In genomic region chr6:26055670-26056582, GRCh38 we compare ENCODE assay signal across 8 cellular contexts. TPM values are rescaled to one million over a fixed set of nuclear protein-coding genes. Genes with fewer than 3 reads are reported as not detected.
DNase-seq lines count a peak whose midpoint lies in the region; ATAC-seq and TF ChIP-seq lines count a peak whose summit lies in the region.

No MANE protein-coding gene starts in this region.

- H3K36me3 ChIP-seq in SK-N-SH (replicated peaks in 1 of 2; ENCODE audit: control insufficient read depth in 1 of 2, insufficient read depth in 2 of 2, low read length in 1 of 2) (no peaks in the 10 kb centered on the region), ovary (no peaks in the 10 kb centered on the region), tibial artery (no peaks in the 10 kb centered on the region)

- DNase-seq in NB4 (ENCODE audit: low read depth) (peak; percentile 96), SK-N-SH (peak; percentile 79), head of caudate nucleus (peak; percentile 83 to 96 (median 89)), ovary (peak; percentile 91 to 95 (median 94)), tibial artery (peak; percentile 92 to 96)
- peak; percentile 94 for DNase-seq in activated naive CD8-positive, alpha-beta T cell treated with anti-CD3 and anti-CD28 coated beads, Interleukin-2, amount 10 ng/mL, durations not matched to agents 7 days and 5 days

- H3K4me2 ChIP-seq in SK-N-SH: peak overlapping the region; percentile 97

- H4K20me1 ChIP-seq in SK-N-SH (ENCODE audit: insufficient read depth): no peaks in the 10 kb centered on the region

- no peak for TF ChIP-seq RAD21 in SK-N-SH (IDR thresholded peaks at IDR 0.05; ENCODE audit: low read length)

- peak overlapping the region; percentile 96 for H3K4me3 Mint-ChIP-seq in activated naive CD8-positive, alpha-beta T cell treated with anti-CD3 and anti-CD28 coated beads, Interleukin-2, amount 10 ng/mL, durations not matched to agents 7 days and 5 days

- H3K4me1 ChIP-seq in SK-N-SH (ENCODE audit: control insufficient read depth in 1 of 2, insufficient read depth in 2 of 2, low read depth in 1 of 2, low read length in 1 of 2) (peaks cover 0 to 7% of the 10 kb centered on the region in 2 experiments; a peak in 3 of 4 replicates), ovary (ENCODE audit: insufficient read depth) (peaks cover 2% of the 10 kb centered on the region), tibial artery (peaks cover 0 to 15% (median 9%) of the 10 kb centered on the region in 4 donors)

- TF ChIP-seq EP300 in SK-N-SH (IDR thresholded peaks at IDR 0.05; ENCODE audit: borderline replicate concordance in 1 of 2, low read depth in 1 of 2, low read length in 1 of 2) (no peak; a peak in 1 of 4 replicates), ovary (IDR thresholded peaks at IDR 0.05) (no peak)

- H3F3A ChIP-seq in SK-N-SH (replicated peaks; ENCODE audit: insufficient read depth): peaks cover 38% of the 10 kb centered on the region

- no peaks in the 10 kb centered on the region for H3K9me2 ChIP-seq in SK-N-SH

- peak; percentile 77 for ATAC-seq in HG02610 (IDR thresholded peaks at IDR 0.05; ENCODE audit: unreplicated experiment)
- peak; percentile 78 for ATAC-seq in activated naive CD8-positive, alpha-beta T cell treated with anti-CD3 and anti-CD28 coated beads, Interleukin-2, amount 10 ng/mL, durations not matched to agents 7 days and 5 days (ENCODE audit: low read depth)

- no peaks in the 10 kb centered on the region for H3K9me3 ChIP-seq in SK-N-SH
- no peaks in the 10 kb centered on the region for H3K9me3 ChIP-seq in ovary
- no peaks in the 10 kb centered on the region for H3K9me3 ChIP-seq in tibial artery

- TF ChIP-seq POLR2A in GM10847 (IDR thresholded peaks at IDR 0.05; ENCODE audit: extremely low read depth, insufficient read length): peak; percentile 99
- TF ChIP-seq POLR2A in NB4 (IDR thresholded peaks at IDR 0.05; ENCODE audit: extremely low read depth, insufficient read length): peak; percentile 100
- peak; percentile 97 for TF ChIP-seq POLR2A in ovary (IDR thresholded peaks at IDR 0.05)

- intact Hi-C loops in head of caudate nucleus (cut with DNase I): no loop called here
- intact Hi-C loops in ovary (cut with DNase I): loop anchor here in 3 of 4 donors (5.0 to 10.0 kb wide), 4 partner anchors 66 to 141 kb away; a partner anchor contains a TSS
- intact Hi-C loops in tibial artery (cut with DNase I; ENCODE audit: low total_unique reads): loop anchor here (10.0 kb wide), 1 partner anchor 1079 kb away; a partner anchor contains a TSS

- no peaks in the 10 kb centered on the region for H3K27me3 Mint-ChIP-seq in activated naive CD8-positive, alpha-beta T cell treated with anti-CD3 and anti-CD28 coated beads, Interleukin-2, amount 10 ng/mL, durations not matched to agents 7 days and 5 days

- H2AFZ ChIP-seq in SK-N-SH (ENCODE audit: low read depth): peak overlapping the region; percentile 82

- CTCF ChIA-PET in SK-N-SH (lab: Yijun Ruan, JAX): interaction anchor here (20.2 kb wide), 1 partner anchor 39 kb away, joined by 660 read pairs; the partner anchor contains the start of gene HFE

- peak overlapping the region; percentile 100 for H3K27ac Mint-ChIP-seq in activated naive CD8-positive, alpha-beta T cell treated with anti-CD3 and anti-CD28 coated beads, Interleukin-2, amount 10 ng/mL, durations not matched to agents 7 days and 5 days

- H3K27ac ChIP-seq in SK-N-SH (ENCODE audit: low read depth in 2 of 2, low read length in 1 of 2): peak overlapping the region; percentile 97 to 98
- peak overlapping the region; percentile 63 to 90 for H3K27ac ChIP-seq in ovary
- peak overlapping the region; percentile 89 to 96 for H3K27ac ChIP-seq in tibial artery

- TF ChIP-seq CTCF in NB4 (IDR thresholded peaks at IDR 0.05; ENCODE audit: low read depth, low read length): no peak
- no peak for TF ChIP-seq CTCF in SK-N-SH (IDR thresholded peaks at IDR 0.05)
- TF ChIP-seq CTCF in ovary (IDR thresholded peaks at IDR 0.05): peak in 1 of 3 donors; percentile 16
- no peak for TF ChIP-seq CTCF in tibial artery (IDR thresholded peaks at IDR 0.05)

- H3K79me2 ChIP-seq in SK-N-SH (ENCODE audit: insufficient read depth): peaks cover 10% of the 10 kb centered on the region; the same call in 1 of the 2 replicates

- H3K36me3 Mint-ChIP-seq in activated naive CD8-positive, alpha-beta T cell treated with anti-CD3 and anti-CD28 coated beads, Interleukin-2, amount 10 ng/mL, durations not matched to agents 7 days and 5 days: peaks cover 2% of the 10 kb centered on the region

- WGBS in SK-N-SH (ENCODE audit: low lambda C conversion rate): 2% methylated on average over 40 of the region's 51 CpGs
- 0 to 1% (median 0%) methylated on average over 51 of the region's 51 CpGs for WGBS in ovary, 3 donors

- no peaks in the 10 kb centered on the region for H3K9me3 Mint-ChIP-seq in activated naive CD8-positive, alpha-beta T cell treated with anti-CD3 and anti-CD28 coated beads, Interleukin-2, amount 10 ng/mL, durations not matched to agents 7 days and 5 days

- H3K27me3 ChIP-seq in SK-N-SH (ENCODE audit: insufficient read depth) (no peaks in the 10 kb centered on the region), ovary (no peaks in the 10 kb centered on the region), tibial artery (no peaks in the 10 kb centered on the region)

- POLR2A ChIA-PET in SK-N-SH (lab: Yijun Ruan, JAX): interaction anchor here (0.9 to 2.9 kb wide), 11 partner anchors 12 to 1091 kb away, joined by 4 to 62 read pairs (median 5); a partner anchor contains a TSS
- POLR2A ChIA-PET in activated naive CD8-positive, alpha-beta T cell treated with anti-CD3 and anti-CD28 coated beads, Interleukin-2, amount 10 ng/mL, durations not matched to agents 7 days and 5 days (lab: Charles Lee): interaction anchor here (0.5 to 30.0 kb wide), 47 partner anchors 9 to 1837 kb away, joined by 3 to 1993 read pairs (median 6); partner anchors contain the start of gene HFE

- H3K4me1 Mint-ChIP-seq in activated naive CD8-positive, alpha-beta T cell treated with anti-CD3 and anti-CD28 coated beads, Interleukin-2, amount 10 ng/mL, durations not matched to agents 7 days and 5 days: peaks cover 36% of the 10 kb centered on the region

- H3K9ac ChIP-seq in SK-N-SH: peak overlapping the region; percentile 96

- H3K4me3 ChIP-seq in NB4 (ENCODE audit: low read depth, low read length) (peak overlapping the region; percentile 77), SK-N-SH (ENCODE audit: low read depth in 2 of 2, low read length in 1 of 2) (peak overlapping the region; percentile 79 to 80), ovary (peak overlapping the region; percentile 81), tibial artery (peak overlapping the region; percentile 58 to 79)

TF ChIP-seq in SK-N-SH, 30 proteins besides CTCF, POLR2A, EP300 and RAD21 (continues in another document):
- no peak for TF ChIP-seq USF1 (IDR thresholded peaks at IDR 0.05; ENCODE audit: borderline replicate concordance, low read depth)
- peak; percentile 43; the same call in 1 of the 2 replicates for TF ChIP-seq YY1 (IDR thresholded peaks at IDR 0.05; ENCODE audit: low read depth)
- no peak for TF ChIP-seq GATA2 (CRISPR knock-in tag; IDR thresholded peaks at IDR 0.05)
- 0 out of 2 replicates have a peak, but pooled peaks have one; percentile 5 for TF ChIP-seq USF2 (IDR thresholded peaks at IDR 0.05; ENCODE audit: borderline replicate concordance, low read depth, low read length)
- peak; percentile 19; the same call in 1 of the 2 replicates for TF ChIP-seq TCF12 (IDR thresholded peaks at IDR 0.05)
- no peak; the same call in 1 of the 2 replicates for TF ChIP-seq TEAD4 (IDR thresholded peaks at IDR 0.05; ENCODE audit: borderline replicate concordance, insufficient read depth)
- TF ChIP-seq JUND (IDR thresholded peaks at IDR 0.05): peak; percentile 33; the same call in 1 of the 2 replicates
- TF ChIP-seq RFX5 (IDR thresholded peaks at IDR 0.05; ENCODE audit: low read length): no peak
- peak; percentile 14; the same call in 1 of the 2 replicates for TF ChIP-seq MEF2A (IDR thresholded peaks at IDR 0.05; ENCODE audit: borderline replicate concordance, low read depth)
- TF ChIP-seq GABPA (IDR thresholded peaks at IDR 0.05; ENCODE audit: low read depth): no peak
- no peak for TF ChIP-seq FOSL2 (IDR thresholded peaks at IDR 0.05; ENCODE audit: borderline replicate concordance, low read depth)
- TF ChIP-seq EZH2phosphoT487 (IDR thresholded peaks at IDR 0.05; ENCODE audit: borderline replicate concordance, low read depth): no peak

RNA-seq across cellular contexts. Expression of gene HFE, which starts 31.3 kb away (rescaled TPM):
- not detected in 2 replicates for polyA plus RNA-seq in SK-N-SH (2012; rRNA removed)
- polyA plus RNA-seq in SK-N-SH (2012; cell fraction: cytosol; rRNA removed): not detected in 2 replicates
- not detected in 2 replicates for polyA plus RNA-seq in SK-N-SH (2012; cell fraction: nucleus; rRNA removed)
- 1 to 10 TPM; 5.0 to 7.2 TPM for total RNA-seq in activated naive CD8-positive, alpha-beta T cell treated with anti-CD3 and anti-CD28 coated beads, Interleukin-2, amount 10 ng/mL, durations not matched to agents 7 days and 5 days
- 1 to 10 TPM; 3.6 to 9.0 (median 7.4) TPM for total RNA-seq in ovary
- 10 to 100 TPM in 1 of 2 donors, 1 to 10 TPM in 1; 5.8 to 25.8 TPM for polyA plus RNA-seq in ovary

Comparison
In these comparisons a context has a peak if more than half of its experiments do, and no peak if none do; other contexts are left out.
1. Peak in every context shown above with its lines: DNase-seq, ATAC-seq, H3K4me3 ChIP-seq and H3K27ac ChIP-seq.